In the genomic region with DNA sequence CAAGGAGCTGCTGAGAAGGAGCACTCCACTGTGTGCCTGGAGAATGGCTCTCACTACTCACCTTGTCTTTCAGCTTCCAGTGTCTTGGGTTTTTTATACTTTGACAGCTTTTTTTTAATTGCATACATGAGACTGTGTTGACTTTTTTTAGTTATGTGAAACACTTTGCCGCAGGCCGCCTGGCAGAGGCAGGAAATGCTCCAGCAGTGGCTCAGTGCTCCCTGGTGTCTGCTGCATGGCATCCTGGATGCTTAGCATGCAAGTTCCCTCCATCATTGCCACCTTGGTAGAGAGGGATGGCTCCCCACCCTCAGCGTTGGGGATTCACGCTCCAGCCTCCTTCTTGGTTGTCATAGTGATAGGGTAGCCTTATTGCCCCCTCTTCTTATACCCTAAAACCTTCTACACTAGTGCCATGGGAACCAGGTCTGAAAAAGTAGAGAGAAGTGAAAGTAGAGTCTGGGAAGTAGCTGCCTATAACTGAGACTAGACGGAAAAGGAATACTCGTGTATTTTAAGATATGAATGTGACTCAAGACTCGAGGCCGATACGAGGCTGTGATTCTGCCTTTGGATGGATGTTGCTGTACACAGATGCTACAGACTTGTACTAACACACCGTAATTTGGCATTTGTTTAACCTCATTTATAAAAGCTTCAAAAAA, we compare ENCODE assay signal across 22 cellular contexts.
DNase-seq lines count a peak whose midpoint lies in the region; ATAC-seq and TF ChIP-seq lines count a peak whose summit lies in the region.
"Had no signal": no experiment of that assay in that cellular context is flagged by ENCODE, and none has a peak within 500 bp of the region (broad histone marks: within the 10 kb centered on the region; RNA-seq: fewer than 3 reads in every experiment).

No MANE protein-coding gene starts in this region.

- H3K4me1 Mint-ChIP-seq in MCF 10A (ENCODE audit: insufficient read depth, unreplicated experiment) (no peaks in the 10 kb centered on the region), brain (no peaks in the 10 kb centered on the region), memory B cell (peaks cover 3% of the 10 kb centered on the region)
- H3K4me1 Mint-ChIP-seq: WTC11 had no signal

- peak overlapping the region; percentile 69 to 85 for H3K27ac ChIP-seq in breast epithelium
- H3K27ac ChIP-seq: adrenal gland, BLaER1, tibial artery had no signal

- no peak overlapping the region for H3K4me3 Mint-ChIP-seq in MCF 10A (ENCODE audit: unreplicated experiment)
- H3K4me3 Mint-ChIP-seq in brain, result no peak overlapping the region
- no peak overlapping the region for H3K4me3 Mint-ChIP-seq in memory B cell
- H3K4me3 Mint-ChIP-seq: stimulated activated naive CD8-positive, alpha-beta T cell treated with anti-CD3 and anti-CD28 coated beads, Interleukin-15, Interleukin-2, amounts not matched to agents 100 ng/mL and 50 ng/mL, for 24 hours; WTC11 had no signal

- H3K36me3 ChIP-seq in breast epithelium, result no peaks in the 10 kb centered on the region

- ATAC-seq in memory B cell (ENCODE audit: low read depth), result no peak
- no peak for ATAC-seq in GM18520 (IDR thresholded peaks at IDR 0.05; ENCODE audit: unreplicated experiment)
- ATAC-seq: esophagus mucosa, WTC11 had no signal

- no peak for TF ChIP-seq POLR2A in breast epithelium (IDR thresholded peaks at IDR 0.05)

- H3K36me3 Mint-ChIP-seq in MCF 10A (ENCODE audit: insufficient read depth, unreplicated experiment), result peaks cover 21% of the 10 kb centered on the region
- H3K36me3 Mint-ChIP-seq in brain, result peaks cover 72% of the 10 kb centered on the region
- H3K36me3 Mint-ChIP-seq in memory B cell, result peaks cover 33% of the 10 kb centered on the region

- POLR2A ChIA-PET in MCF 10A (lab: Yijun Ruan, JAX), result no interaction called here

- H3K9me3 Mint-ChIP-seq in MCF 10A (ENCODE audit: unreplicated experiment) (no peaks in the 10 kb centered on the region), brain (no peaks in the 10 kb centered on the region), memory B cell (no peaks in the 10 kb centered on the region)
- H3K9me3 Mint-ChIP-seq: stimulated activated naive CD8-positive, alpha-beta T cell treated with anti-CD3 and anti-CD28 coated beads, Interleukin-15, Interleukin-2, amounts not matched to agents 100 ng/mL and 50 ng/mL, for 24 hours; WTC11 had no signal

- H3K27ac Mint-ChIP-seq in MCF 10A (ENCODE audit: low read depth, unreplicated experiment) (no peak overlapping the region), brain (peak overlapping the region in 3 of 5 experiments; percentile 1 to 81 (median 75)), memory B cell (peak overlapping the region; percentile 50)
- H3K27ac Mint-ChIP-seq: stimulated activated naive CD8-positive, alpha-beta T cell treated with anti-CD3 and anti-CD28 coated beads, Interleukin-15, Interleukin-2, amounts not matched to agents 100 ng/mL and 50 ng/mL, for 24 hours; WTC11 had no signal

- TF ChIP-seq CTCF in breast epithelium (IDR thresholded peaks at IDR 0.05) (no peak), MCF 10A (IDR thresholded peaks at IDR 0.05; ENCODE audit: unreplicated experiment) (no peak), brain (conservative IDR thresholded peaks at IDR 0.05) (no peak)

- H3K27me3 Mint-ChIP-seq in MCF 10A (ENCODE audit: insufficient read depth, unreplicated experiment) (no peaks in the 10 kb centered on the region), brain (peaks cover 3% of the 10 kb centered on the region), memory B cell (no peaks in the 10 kb centered on the region)
- H3K27me3 Mint-ChIP-seq: stimulated activated naive CD8-positive, alpha-beta T cell treated with anti-CD3 and anti-CD28 coated beads, Interleukin-15, Interleukin-2, amounts not matched to agents 100 ng/mL and 50 ng/mL, for 24 hours had no signal

- BruUV-seq in MCF 10A (replicated peaks; lab: Mats Ljungman, UMichigan), result no TSS peak

- H3K4me3 ChIP-seq in breast epithelium, result no peak overlapping the region
- H3K4me3 ChIP-seq: adrenal gland, BLaER1, tibial artery had no signal

- no peaks in the 10 kb centered on the region for H3K9me3 ChIP-seq in breast epithelium
- H3K9me3 ChIP-seq: adrenal gland, BLaER1, Caco-2, tibial artery had no signal

- CTCF ChIA-PET in MCF 10A (lab: Yijun Ruan, JAX), result interaction anchor here (0.5 to 2.7 kb wide), 2 partner anchors 23 to 101 kb away, joined by 3 to 10 read pairs; no protein-coding TSS in a partner anchor

- intact Hi-C loops in breast epithelium (cut with DNase I; ENCODE audit: low total_unique reads) (no loop called here), MCF 10A (cut with micrococcal nuclease) (no loop called here)

- DNase-seq in breast epithelium (ENCODE audit: low spot score in 2 of 2), result no peak
- no peak for DNase-seq in MCF 10A (ENCODE audit: unreplicated experiment)
- DNase-seq in memory B cell (ENCODE audit: low spot score in 2 of 2), result no peak
- DNase-seq in NCI-H1092 treated with DMSO at 0.1 percent for 48 hours (lab: John Stamatoyannopoulos, UW), result no peak
- DNase-seq in activated CD8-positive, alpha-beta memory T cell treated with anti-CD3 and anti-CD28 coated beads for 24 hours, result no peak
- DNase-seq: activated CD4-positive, alpha-beta T cell treated with anti-CD3 and anti-CD28 coated beads, Interleukin-2, amount 50 U/mL, for 1 hour; activated CD8-positive, alpha-beta memory T cell treated with anti-CD3 and anti-CD28 coated beads, Interleukin-2, amount 50 U/mL, for 4 hours; activated effector memory CD4-positive, alpha-beta T cell treated with Interleukin-2 at 50 U/mL for 16 hours; adrenal gland; Caco-2; foreskin melanocyte; Karpas-422; NCI-H1694; NCI-H2171 treated with DMSO at 0.1 percent for 48 hours; NCI-H510A treated with DMSO at 0.1 percent for 48 hours; tibial artery had no signal

- H3K27me3 ChIP-seq in breast epithelium, result no peaks in the 10 kb centered on the region
- H3K27me3 ChIP-seq: adrenal gland, BLaER1, tibial artery had no signal

- H3K4me1 ChIP-seq in breast epithelium, result no peaks in the 10 kb centered on the region
- H3K4me1 ChIP-seq: adrenal gland, BLaER1, Caco-2 had no signal
